In the genomic region with DNA sequence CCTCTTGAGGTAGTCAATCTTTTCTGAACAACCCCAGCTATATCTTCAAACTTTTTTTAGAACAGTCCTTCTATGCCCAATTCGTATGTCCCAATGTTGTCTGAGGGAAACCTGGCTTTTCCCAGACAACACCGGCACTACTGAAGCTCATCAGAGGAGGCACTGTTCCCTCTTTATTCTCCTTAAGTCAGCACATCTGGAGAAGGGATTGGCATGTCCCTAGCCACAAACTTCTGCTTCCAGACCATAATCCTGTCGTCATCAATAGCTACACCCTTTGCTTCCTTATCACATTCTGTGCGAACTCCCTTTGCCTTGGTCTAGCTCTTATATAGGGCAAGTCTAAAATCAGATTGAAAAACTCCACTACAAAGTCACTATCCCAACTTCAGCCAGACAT, we compare ENCODE assay signal across 32 cellular contexts. TPM values are rescaled to one million over a fixed set of nuclear protein-coding genes. Genes with fewer than 3 reads are reported as not detected.
"Had no signal": no experiment of that assay in that cellular context is flagged by ENCODE, and none has a peak within 500 bp of the region (broad histone marks: within the 10 kb centered on the region; RNA-seq: fewer than 3 reads in every experiment).

No MANE protein-coding gene starts in this region.

- H3K4me3 ChIP-seq: heart right ventricle, left ventricle myocardium inferior, mucosa of descending colon, ovary, right lobe of liver, testis, uterus had no signal

- H3K27ac ChIP-seq: heart right ventricle, left ventricle myocardium inferior, neutrophil, ovary, right lobe of liver, testis, uterus had no signal

- DNase-seq: activated CD4-positive, alpha-beta memory T cell treated with anti-CD3 and anti-CD28 coated beads, Interleukin-2, amount 10 ng/mL, durations not matched to agents 7 days and 5 days; activated CD4-positive, alpha-beta T cell treated with anti-CD3 and anti-CD28 coated beads for 1 hour; activated CD4-positive, alpha-beta T cell treated with anti-CD3 and anti-CD28 coated beads, Interleukin-2, amount 10 ng/mL, durations not matched to agents 7 days and 5 days; activated CD8-positive, alpha-beta memory T cell treated with anti-CD3 and anti-CD28 coated beads, Interleukin-2, amount 50 U/mL, for 48 hours; activated naive CD8-positive, alpha-beta T cell treated with anti-CD3 and anti-CD28 coated beads, Interleukin-2, amount 50 U/mL, for 24 hours; activated T-cell treated with anti-CD3 and anti-CD28 coated beads, Interleukin-2, amount 50 U/mL, for 24 hours; amygdala; caudate nucleus; cortex of kidney; foreskin melanocyte; heart right ventricle; left ventricle myocardium inferior; mucosa of descending colon; ovary; right lobe of liver; stimulated activated CD4-positive, alpha-beta T cell treated with anti-CD3 and anti-CD28 coated beads, Interleukin-2, amount 100 ng/mL, for 48 hours; stimulated activated naive CD4-positive, alpha-beta T cell treated with Interleukin-2 at 50 U/mL for 16 hours; T1000; testis; trophoblast cell; uterus had no signal

- H3K27me3 Mint-ChIP-seq: progenitor cell of endocrine pancreas had no signal

- H3K4me1 ChIP-seq: heart right ventricle, left ventricle myocardium inferior, right lobe of liver, testis, uterus had no signal

- H3K36me3 ChIP-seq: neutrophil, ovary, uterus had no signal

- H3K36me3 Mint-ChIP-seq: activated naive CD4-positive, alpha-beta T cell treated with anti-CD3 and anti-CD28 coated beads, Interleukin-2, amount 50 U/mL, for 24 hours had no signal

- H3K9me3 Mint-ChIP-seq: activated CD4-positive, alpha-beta memory T cell treated with anti-CD3 and anti-CD28 coated beads, Interleukin-2, amount 10 ng/mL, durations not matched to agents 7 days and 5 days; activated naive CD4-positive, alpha-beta T cell treated with anti-CD3 and anti-CD28 coated beads, Interleukin-2, amount 50 U/mL, for 24 hours; activated naive CD8-positive, alpha-beta T cell treated with anti-CD3 and anti-CD28 coated beads, Interleukin-2, amount 50 U/mL, for 24 hours had no signal

- H3K27ac Mint-ChIP-seq: activated CD4-positive, alpha-beta memory T cell treated with anti-CD3 and anti-CD28 coated beads, Interleukin-2, amount 10 ng/mL, durations not matched to agents 7 days and 5 days; activated CD4-positive, alpha-beta T cell treated with anti-CD3 and anti-CD28 coated beads, Interleukin-2, amount 10 ng/mL, durations not matched to agents 7 days and 5 days; activated naive CD4-positive, alpha-beta T cell treated with anti-CD3 and anti-CD28 coated beads, Interleukin-2, amount 50 U/mL, for 24 hours; activated naive CD8-positive, alpha-beta T cell treated with anti-CD3 and anti-CD28 coated beads, Interleukin-2, amount 50 U/mL, for 24 hours; activated T-cell treated with anti-CD3 and anti-CD28 coated beads, Interleukin-2, amount 50 U/mL, for 24 hours; nephron; progenitor cell of endocrine pancreas; WTC11 had no signal

- H3K27me3 ChIP-seq: heart right ventricle, neutrophil, ovary, right lobe of liver, testis, uterus had no signal

- H3K9me3 ChIP-seq: left ventricle myocardium inferior, mucosa of descending colon, neutrophil, ovary, right lobe of liver, testis, uterus had no signal

- ATAC-seq: activated naive CD8-positive, alpha-beta T cell treated with anti-CD3 and anti-CD28 coated beads, Interleukin-2, amount 50 U/mL, for 24 hours; esophagus mucosa; heart right ventricle; mucosa of descending colon; WTC11 had no signal

- H3K4me1 Mint-ChIP-seq: activated CD4-positive, alpha-beta memory T cell treated with anti-CD3 and anti-CD28 coated beads, Interleukin-2, amount 10 ng/mL, durations not matched to agents 7 days and 5 days; activated CD4-positive, alpha-beta T cell treated with anti-CD3 and anti-CD28 coated beads, Interleukin-2, amount 10 ng/mL, durations not matched to agents 7 days and 5 days; activated naive CD4-positive, alpha-beta T cell treated with anti-CD3 and anti-CD28 coated beads, Interleukin-2, amount 50 U/mL, for 24 hours; activated naive CD8-positive, alpha-beta T cell treated with anti-CD3 and anti-CD28 coated beads, Interleukin-2, amount 50 U/mL, for 24 hours; nephron; WTC11 had no signal

- H3K4me3 Mint-ChIP-seq: activated CD4-positive, alpha-beta memory T cell treated with anti-CD3 and anti-CD28 coated beads, Interleukin-2, amount 10 ng/mL, durations not matched to agents 7 days and 5 days; activated CD4-positive, alpha-beta T cell treated with anti-CD3 and anti-CD28 coated beads, Interleukin-2, amount 10 ng/mL, durations not matched to agents 7 days and 5 days; activated naive CD4-positive, alpha-beta T cell treated with anti-CD3 and anti-CD28 coated beads, Interleukin-2, amount 50 U/mL, for 24 hours; activated naive CD8-positive, alpha-beta T cell treated with anti-CD3 and anti-CD28 coated beads, Interleukin-2, amount 50 U/mL, for 24 hours; activated T-cell treated with anti-CD3 and anti-CD28 coated beads, Interleukin-2, amount 50 U/mL, for 24 hours; nephron; WTC11 had no signal

RNA-seq across cellular contexts. Expression of gene PON3, which starts 22.9 kb away (rescaled TPM):
- total RNA-seq: activated CD4-positive, alpha-beta memory T cell treated with anti-CD3 and anti-CD28 coated beads, Interleukin-2, amount 10 ng/mL, durations not matched to agents 7 days and 5 days; activated CD4-positive, alpha-beta T cell treated with anti-CD3 and anti-CD28 coated beads, Interleukin-2, amount 10 ng/mL, durations not matched to agents 7 days and 5 days; chondrocyte; glomerular endothelial cell; lung microvascular endothelial cell had no signal

RNA-seq across cellular contexts. Expression of gene PON1, which starts 49.0 kb away (rescaled TPM):
- total RNA-seq: activated CD4-positive, alpha-beta memory T cell treated with anti-CD3 and anti-CD28 coated beads, Interleukin-2, amount 10 ng/mL, durations not matched to agents 7 days and 5 days; activated CD4-positive, alpha-beta T cell treated with anti-CD3 and anti-CD28 coated beads, Interleukin-2, amount 10 ng/mL, durations not matched to agents 7 days and 5 days; chondrocyte; esophagus mucosa; glomerular endothelial cell; heart right ventricle; left ventricle myocardium inferior; lung microvascular endothelial cell; mucosa of descending colon; renal cortical epithelial cell; skeletal muscle tissue; uterus had no signal
